Comparison of ENCODE assay signal across 17 cellular contexts in the genomic region with DNA sequence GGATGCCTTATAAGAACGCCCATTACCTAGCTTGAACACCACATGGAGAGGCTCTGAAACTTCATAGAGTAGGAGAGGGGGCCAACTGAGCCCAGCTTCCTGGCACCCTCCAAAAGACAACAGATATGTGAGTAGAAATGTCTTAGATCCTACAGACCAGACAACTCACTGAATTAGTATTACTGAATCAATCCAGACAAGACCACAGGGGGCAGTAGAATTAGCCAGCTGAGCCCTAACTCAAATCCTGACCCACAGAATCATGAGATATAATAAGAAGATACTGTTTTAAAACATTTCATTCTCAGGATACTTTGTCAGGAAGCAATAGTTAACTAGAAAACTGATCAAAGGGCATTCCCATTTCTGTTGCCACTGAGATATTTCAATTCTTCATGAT. TPM values are rescaled to one million over a fixed set of nuclear protein-coding genes. Genes with fewer than 3 reads are reported as not detected.
DNase-seq lines count a peak whose midpoint lies in the region; ATAC-seq and TF ChIP-seq lines count a peak whose summit lies in the region.
"Had no signal": no experiment of that assay in that cellular context is flagged by ENCODE, and none has a peak within 500 bp of the region (broad histone marks: within the 10 kb centered on the region; RNA-seq: fewer than 3 reads in every experiment).

No MANE protein-coding gene starts in this region.

- ATAC-seq in right cardiac atrium (no peak), Panc1 (no peak)
- ATAC-seq: Right ventricle myocardium inferior; stimulated activated naive CD8-positive, alpha-beta T cell treated with anti-CD3 and anti-CD28 coated beads, Interleukin-15, Interleukin-2, amounts not matched to agents 100 U/mL and 50 U/mL, for 24 hours had no signal

- H3K27me3 ChIP-seq in left ventricle myocardium inferior (ENCODE audit: low read depth) (no peaks in the 10 kb centered on the region), right cardiac atrium (ENCODE audit: control insufficient read depth, insufficient read depth) (no peaks in the 10 kb centered on the region), Panc1 (ENCODE audit: control insufficient read depth, insufficient read depth, low read length) (no peaks in the 10 kb centered on the region), fibroblast of lung (ENCODE audit: control insufficient read depth, insufficient read depth, low read length) (no peaks in the 10 kb centered on the region), suprapubic skin (no peaks in the 10 kb centered on the region)

- 98% methylated on average over 1 of the region's 1 CpG for WGBS in right cardiac atrium
- WGBS in suprapubic skin: 100% methylated on average over 1 of the region's 1 CpG

- no TSS peak for BruUV-seq in Panc1 (replicated peaks; lab: Mats Ljungman, UMichigan)

- H2AFZ ChIP-seq in fibroblast of lung (ENCODE audit: low read length): no peak overlapping the region

- POLR2A ChIA-PET in Panc1 (lab: Charles Lee): interaction anchor here (0.6 kb wide), 1 partner anchor 535 kb away, joined by 4 read pairs; no protein-coding TSS in a partner anchor

- no peak for TF ChIP-seq POLR2A in suprapubic skin (IDR thresholded peaks at IDR 0.05)

- in situ Hi-C loops in Panc1 (cut with HindIII; ENCODE audit: low pct_unique_long_range_greater_than_20kb, low sequenced_read_pairs): no loop called here

- no peak overlapping the region for H3K4me3 ChIP-seq in left ventricle myocardium inferior
- no peak overlapping the region for H3K4me3 ChIP-seq in right cardiac atrium (ENCODE audit: low read length)
- no peak overlapping the region for H3K4me3 ChIP-seq in Panc1 (ENCODE audit: low read depth in 2 of 2, low read length in 2 of 2)
- H3K4me3 ChIP-seq in fibroblast of lung (replicated peaks in 1 of 4; ENCODE audit: control extremely low read depth in 1 of 4, insufficient read depth in 1 of 4, low read depth in 3 of 4, low read length in 4 of 4): no peak overlapping the region
- no peak overlapping the region for H3K4me3 ChIP-seq in suprapubic skin
- H3K4me3 ChIP-seq: skin epidermis had no signal

- H3K4me2 ChIP-seq in fibroblast of lung (ENCODE audit: extremely low read depth, insufficient read depth, low read length): no peak overlapping the region

- H3K4me1 ChIP-seq in left ventricle myocardium inferior (no peaks in the 10 kb centered on the region), right cardiac atrium (ENCODE audit: control insufficient read depth, insufficient read depth, low read length) (no peaks in the 10 kb centered on the region), Panc1 (ENCODE audit: control insufficient read depth, insufficient read depth, low read length) (no peaks in the 10 kb centered on the region), fibroblast of lung (ENCODE audit: control insufficient read depth, extremely low read depth, insufficient read depth, low read length) (no peaks in the 10 kb centered on the region), suprapubic skin (no peaks in the 10 kb centered on the region)

- no peak overlapping the region for H3K9ac ChIP-seq in fibroblast of lung (ENCODE audit: insufficient read depth, low read length)

- no peaks in the 10 kb centered on the region for H3K79me2 ChIP-seq in fibroblast of lung (ENCODE audit: control insufficient read depth, insufficient read depth, low read length)

- no peak for TF ChIP-seq EP300 in suprapubic skin (IDR thresholded peaks at IDR 0.05)

- CTCF ChIA-PET in Panc1 (lab: Charles Lee): no interaction called here

- TF ChIP-seq CTCF in left ventricle myocardium inferior (IDR thresholded peaks at IDR 0.05; ENCODE audit: borderline replicate concordance) (peak; percentile 35), Panc1 (IDR thresholded peaks at IDR 0.05) (peak; percentile 8; the same call in 1 of the 2 replicates), fibroblast of lung (conservative IDR thresholded peaks at IDR 0.05 in 1 of 2, IDR thresholded peaks at IDR 0.05 in 1 of 2; ENCODE audit: low read depth in 1 of 2, low read length in 2 of 2) (peak; percentile 9 to 38), suprapubic skin (IDR thresholded peaks at IDR 0.05) (no peak)

- DNase-seq in left ventricle myocardium inferior: no peak
- DNase-seq in right cardiac atrium: no peak
- DNase-seq in Panc1 (ENCODE audit: low read depth, low spot score): no peak
- DNase-seq in fibroblast of lung (ENCODE audit: low read depth in 2 of 2): peak in 1 of 2 donors; percentile 9
- no peak for DNase-seq in suprapubic skin (ENCODE audit: low spot score in 2 of 2)
- DNase-seq in stimulated activated naive CD4-positive, alpha-beta T cell treated with Interleukin-2 at 50 U/mL for 16 hours (lab: John Stamatoyannopoulos, UW): no peak
- no peak for DNase-seq in NCI-H748 (lab: John Stamatoyannopoulos, UW; ENCODE audit: unreplicated experiment)
- DNase-seq in activated naive CD4-positive, alpha-beta T cell treated with Interleukin-2 at 50 U/mL for 16 hours: no peak
- DNase-seq: activated CD4-positive, alpha-beta memory T cell treated with anti-CD3 and anti-CD28 coated beads for 36 hours; anterior cingulate cortex; foreskin melanocyte; NCI-H2029 treated with DMSO at 0.1 percent for 48 hours; NCI-H774; nucleus accumbens; stimulated activated naive CD8-positive, alpha-beta T cell treated with anti-CD3 and anti-CD28 coated beads, Interleukin-15, Interleukin-2, amounts not matched to agents 100 U/mL and 50 U/mL, for 24 hours had no signal

- intact Hi-C loops in left ventricle myocardium inferior (cut with micrococcal nuclease): no loop called here
- intact Hi-C loops in right cardiac atrium (cut with DNase I): no loop called here
- intact Hi-C loops in Panc1 (cut with micrococcal nuclease; ENCODE audit: unreplicated experiment): no loop called here

- H4K20me1 ChIP-seq in fibroblast of lung (ENCODE audit: control insufficient read depth, extremely low read depth, insufficient read depth, low read length): no peaks in the 10 kb centered on the region

- H3K27ac ChIP-seq in left ventricle myocardium inferior (replicated peaks) (no peak overlapping the region), right cardiac atrium (ENCODE audit: low read length) (no peak overlapping the region), Panc1 (ENCODE audit: low read length) (no peak overlapping the region), fibroblast of lung (ENCODE audit: insufficient read depth, low read length) (no peak overlapping the region), suprapubic skin (no peak overlapping the region)
- H3K27ac ChIP-seq: skin epidermis had no signal

- H3K36me3 ChIP-seq in left ventricle myocardium inferior: no peaks in the 10 kb centered on the region
- H3K36me3 ChIP-seq in Panc1 (ENCODE audit: control insufficient read depth, insufficient read depth, low read length): no peaks in the 10 kb centered on the region
- H3K36me3 ChIP-seq in fibroblast of lung (ENCODE audit: control insufficient read depth, insufficient read depth, low read length): no peaks in the 10 kb centered on the region
- no peaks in the 10 kb centered on the region for H3K36me3 ChIP-seq in suprapubic skin

- H3K9me3 ChIP-seq in left ventricle myocardium inferior (replicated peaks) (peaks cover 14% of the 10 kb centered on the region), right cardiac atrium (ENCODE audit: control insufficient read depth, low read length) (no peaks in the 10 kb centered on the region), Panc1 (ENCODE audit: control insufficient read depth, insufficient read depth, low read depth, low read length) (no peaks in the 10 kb centered on the region), fibroblast of lung (ENCODE audit: control insufficient read depth, insufficient read depth, low read depth, low read length) (no peaks in the 10 kb centered on the region), suprapubic skin (no peaks in the 10 kb centered on the region)

RNA-seq across cellular contexts. Expression of a gene that starts 45.8 kb away (rescaled TPM):
- total RNA-seq in left ventricle myocardium inferior: 79.9 TPM
- total RNA-seq in right cardiac atrium: 10 to 100 TPM; 70.4 to 93.5 (median 78.9) TPM
- polyA plus RNA-seq in right cardiac atrium: 57.1 TPM
- total RNA-seq in Panc1 (2021; ENCODE audit: unreplicated experiment): 0.15 TPM
- polyA plus RNA-seq in Panc1 (2012; ENCODE audit: insufficient read length): 0.10 TPM
- total RNA-seq in fibroblast of lung: 42.4 and 53.0 TPM in 2 replicates
- 57.3 and 95.4 TPM in 2 replicates for polyA plus RNA-seq in fibroblast of lung
- 46.9 and 95.4 TPM in 2 replicates for polyA plus RNA-seq in fibroblast of lung (2012)
- 2.1 and 7.7 TPM in 2 replicates for polyA minus RNA-seq in fibroblast of lung (ENCODE audit: low replicate concordance)
- total RNA-seq in suprapubic skin: 10 to 100 TPM; 73.0 to 95.7 (median 79.2) TPM

Comparison
In these comparisons a context has a peak if more than half of its experiments do, and no peak if none do; other contexts are left out.
1. CTCF ChIP-seq: peak in left ventricle myocardium inferior (single experiment), Panc1 (single experiment) and fibroblast of lung (2 of 2); none in suprapubic skin (0 of 2).
2. RNA of a gene that starts 45.8 kb away (total RNA-seq): 70.4 to 93.5 TPM in right cardiac atrium, 73.0 to 95.7 TPM in suprapubic skin, 79.9 TPM in left ventricle myocardium inferior (single experiment) and 42.4 to 53.0 TPM in fibroblast of lung; 0.15 TPM in Panc1 (single experiment); every median in the first group is over 10 times any median in the second.